8 cellular contexts compared by ENCODE assay signal in genomic region chr15:41494190-41494921, GRCh38. TPM values are rescaled to one million over a fixed set of nuclear protein-coding genes. Genes with fewer than 3 reads are reported as not detected.
A peak's percentile ranks its signal among the peaks of the same experiment; 100 is the strongest.
DNase-seq lines count a peak whose midpoint lies in the region; ATAC-seq, FAIRE-seq and TF ChIP-seq lines count a peak whose summit lies in the region.

No MANE protein-coding gene starts in this region.

- no peak overlapping the region for H3K14ac ChIP-seq in H1 (ENCODE audit: insufficient read length)
- peak overlapping the region; percentile 60 for H3K14ac ChIP-seq in neuronal stem cell (ENCODE audit: low read length)

- TF ChIP-seq CTCF in VCaP (conservative IDR thresholded peaks at IDR 0.05) (no peak), H1 (IDR thresholded peaks at IDR 0.05; ENCODE audit: control extremely low read depth in 1 of 3, insufficient read depth in 1 of 3, low read depth in 1 of 3, low read length in 3 of 3) (peak; percentile 6 to 40 (median 29); a peak in 2 of 4 replicates)

- H3K79me2 ChIP-seq in H1 (ENCODE audit: control insufficient read depth in 1 of 2, insufficient read depth in 2 of 2, low read length in 2 of 2) = no peaks in the 10 kb centered on the region

- H3K4me1 ChIP-seq in BLaER1 (peaks cover 71% of the 10 kb centered on the region), H1 (replicated peaks in 1 of 4; ENCODE audit: control insufficient read depth in 3 of 4, insufficient read depth in 4 of 4, low read length in 3 of 4) (peaks cover 0 to 15% (median 8%) of the 10 kb centered on the region in 4 experiments; a peak in 6 of 7 replicates), neuronal stem cell (ENCODE audit: control insufficient read depth in 2 of 2, insufficient read depth in 1 of 2, low read depth in 1 of 2, low read length in 2 of 2) (peaks cover 9 to 22% of the 10 kb centered on the region in 2 donors)

- 3% methylated on average over 39 of the region's 77 CpGs; no CpG with 5 or more reads in 1 of the 2 experiments for WGBS in H1 (ENCODE audit: extremely low coverage in 1 of 2, insufficient coverage in 1 of 2, insufficient read length in 1 of 2, insufficient replicate concordance in 2 of 2, low coverage in 1 of 2, low lambda C conversion rate in 2 of 2, missing lambda C conversion rate in 1 of 2), 2 experiments
- no CpG with 5 or more reads among the region's 77 CpGs for whole genome bisulfite sequencing in neuronal stem cell (ENCODE audit: extremely low coverage in 2 of 2, insufficient read length in 2 of 2, insufficient replicate concordance in 1 of 2), 2 donors

- H2BK5ac ChIP-seq in H1 (ENCODE audit: low read depth, low read length) = no peak overlapping the region
- no peak overlapping the region for H2BK5ac ChIP-seq in neuronal stem cell (ENCODE audit: low read length)

- H4K8ac ChIP-seq in H1 (ENCODE audit: extremely low read depth, insufficient read depth, low read length) (no peak overlapping the region), neuronal stem cell (ENCODE audit: low read depth, low read length) (no peak overlapping the region)

- H4K20me1 ChIP-seq in BLaER1 = peaks cover 46% of the 10 kb centered on the region
- H4K20me1 ChIP-seq in H1 (replicated peaks in 1 of 2; ENCODE audit: control insufficient read depth in 1 of 2, insufficient read depth in 2 of 2, low read length in 2 of 2) = peaks cover 2 to 10% of the 10 kb centered on the region in 2 experiments

- H3K4me2 ChIP-seq in BLaER1 (peak overlapping the region; percentile 96), H1 (ENCODE audit: insufficient read depth in 1 of 2, low read depth in 2 of 2, low read length in 2 of 2) (peak overlapping the region; percentile 88 to 94), neuronal stem cell (ENCODE audit: insufficient read depth, low read length, poor library complexity, severe bottlenecking) (peak overlapping the region; percentile 87)

- H2AK5ac ChIP-seq in H1 (ENCODE audit: low read depth, low read length) (no peak overlapping the region), neuronal stem cell (ENCODE audit: low read depth, low read length) (no peak overlapping the region)

- TF ChIP-seq POLR2A in H1 (IDR thresholded peaks at IDR 0.05; ENCODE audit: control extremely low read depth in 1 of 2, low read depth in 2 of 2, low read length in 2 of 2) = no peak

- CTCF ChIA-PET in H1 (lab: Charles Lee; ENCODE audit: partially characterized antibody) = interaction anchor here (0.5 to 1.9 kb wide), 4 partner anchors 10 to 125 kb away, joined by 3 to 8 read pairs (median 6); no protein-coding TSS in a partner anchor

- peaks cover 23% of the 10 kb centered on the region; the same call in 1 of the 2 replicates for H3K23me2 ChIP-seq in H1 (ENCODE audit: low read depth, low read length)

- H2BK15ac ChIP-seq in H1 (ENCODE audit: low read length) (no peak overlapping the region), neuronal stem cell (ENCODE audit: low read length) (no peak overlapping the region)

- H3K9ac ChIP-seq in BLaER1 (peak overlapping the region; percentile 76; the same call in 1 of the 2 replicates), H1 (replicated peaks in 1 of 4; ENCODE audit: extremely low read depth in 1 of 4, low read depth in 3 of 4, low read length in 3 of 4) (no peak overlapping the region), neuronal stem cell (ENCODE audit: low read depth, low read length, poor library complexity) (peak overlapping the region; percentile 83)

- peak overlapping the region; percentile 60; the same call in 1 of the 2 replicates for H3K18ac ChIP-seq in H1 (ENCODE audit: extremely low read depth, low read length)
- H3K18ac ChIP-seq in neuronal stem cell (ENCODE audit: low read length) = peak overlapping the region; percentile 78

- POLR2A ChIA-PET in H1 (lab: Charles Lee; ENCODE audit: partially characterized antibody) = interaction anchor here (1.3 to 2.5 kb wide), 2 partner anchors 19 to 50 kb away, joined by 3 to 8 read pairs; partner anchors contain the start of genes LTK and RPAP1

- H2BK12ac ChIP-seq in H1 (ENCODE audit: low read depth, low read length) = peak overlapping the region; percentile 50; the same call in 1 of the 2 replicates
- H2BK12ac ChIP-seq in neuronal stem cell (ENCODE audit: low read length) = no peak overlapping the region

- H2BK20ac ChIP-seq in H1 (ENCODE audit: low read length) = no peak overlapping the region

- H3K23ac ChIP-seq in H1 (ENCODE audit: insufficient read length) (no peak overlapping the region), neuronal stem cell (ENCODE audit: low read depth, low read length, poor library complexity) (peak overlapping the region; percentile 70)

- TF ChIP-seq EP300 in H1 (IDR thresholded peaks at IDR 0.05; ENCODE audit: borderline replicate concordance in 1 of 2, low read depth in 2 of 2, low read length in 2 of 2) = no peak

- no peak for FAIRE-seq in H1 (lab: Jason Lieb, UNC)

- H3K79me1 ChIP-seq in H1 (ENCODE audit: low read depth, low read length) = no peaks in the 10 kb centered on the region
- H3K79me1 ChIP-seq in neuronal stem cell (ENCODE audit: low read depth, low read length) = no peaks in the 10 kb centered on the region

- H2BK120ac ChIP-seq in H1 (replicated peaks; ENCODE audit: low read depth, low read length) = no peak overlapping the region
- H2BK120ac ChIP-seq in neuronal stem cell (ENCODE audit: low read depth, low read length) = no peak overlapping the region

- DNase-seq in H1 (ENCODE audit: low read depth in 1 of 2, low spot score in 2 of 2) (peak in 1 of 2 experiments; percentile 86), neuronal stem cell (ENCODE audit: low spot score) (peak; percentile 58), cerebellar nuclear complex (lab: John Stamatoyannopoulos, UW) (no peak), SKM-1 treated with dmso at 0.1 percent for 144 hours (lab: John Stamatoyannopoulos, UW; ENCODE audit: unreplicated experiment) (no peak)

- H3K56ac ChIP-seq in H1 (replicated peaks; ENCODE audit: insufficient read length, low read depth, low read length) = no peak overlapping the region

- H2AFZ ChIP-seq in H1 (ENCODE audit: low read length) = peak overlapping the region; percentile 71; the same call in 1 of the 2 replicates
- peak overlapping the region; percentile 96 for H2AFZ ChIP-seq in neuronal stem cell (ENCODE audit: low read length)

- H3K4ac ChIP-seq in H1 (replicated peaks; ENCODE audit: insufficient read length, low read depth, low read length) (no peak overlapping the region), neuronal stem cell (ENCODE audit: low read length) (no peak overlapping the region)

- peak; percentile 27 for ATAC-seq in GM19035 (IDR thresholded peaks at IDR 0.05; ENCODE audit: unreplicated experiment)
- peak; percentile 17 for ATAC-seq in HG03354 (IDR thresholded peaks at IDR 0.05; ENCODE audit: poor library complexity, severe bottlenecking, unreplicated experiment)

- TF ChIP-seq RAD21 in H1 (IDR thresholded peaks at IDR 0.05 in 1 of 2, conservative IDR thresholded peaks at IDR 0.05 in 1 of 2; ENCODE audit: low read depth in 2 of 2, low read length in 2 of 2) = no peak; a peak in 1 of 4 replicates

- H4K91ac ChIP-seq in H1 (replicated peaks; ENCODE audit: insufficient read length, low read length) (no peak overlapping the region), neuronal stem cell (ENCODE audit: low read depth, low read length, poor library complexity) (no peak overlapping the region)

- H4K5ac ChIP-seq in H1 (ENCODE audit: insufficient read length, low read depth, low read length) = no peak overlapping the region

- H3K36me3 ChIP-seq in BLaER1 = no peaks in the 10 kb centered on the region
- peaks cover 0 to 5% (median 0%) of the 10 kb centered on the region in 4 experiments; a peak in 1 of 8 replicates for H3K36me3 ChIP-seq in H1 (ENCODE audit: control insufficient read depth in 2 of 4, insufficient read depth in 4 of 4, low read length in 3 of 4)
- H3K36me3 ChIP-seq in neuronal stem cell (replicated peaks in 1 of 2; ENCODE audit: control insufficient read depth in 2 of 2, insufficient read depth in 2 of 2, low read length in 2 of 2) = no peaks in the 10 kb centered on the region

- H3K9me3 ChIP-seq in BLaER1 (no peaks in the 10 kb centered on the region), H1 (ENCODE audit: insufficient read depth in 2 of 2, low read depth in 1 of 2, low read length in 1 of 2) (no peaks in the 10 kb centered on the region), neuronal stem cell (replicated peaks in 1 of 2; ENCODE audit: control insufficient read depth in 2 of 2, insufficient read depth in 1 of 2, low read depth in 1 of 2, low read length in 2 of 2) (no peaks in the 10 kb centered on the region)

- H3K27me3 ChIP-seq in BLaER1 (peaks cover 59% of the 10 kb centered on the region), H1 (replicated peaks in 1 of 4; ENCODE audit: control insufficient read depth in 3 of 4, extremely low read depth in 1 of 4, insufficient read depth in 3 of 4, low read length in 3 of 4) (peaks cover 64 to 88% (median 85%) of the 10 kb centered on the region in 4 experiments), neuronal stem cell (ENCODE audit: control insufficient read depth in 3 of 3, insufficient read depth in 3 of 3, low read depth in 1 of 3, low read length in 3 of 3) (peaks cover 25 to 73% (median 54%) of the 10 kb centered on the region in 3 experiments)

- H3K27ac ChIP-seq in BLaER1 (no peak overlapping the region), VCaP (peak overlapping the region; percentile 52; the same call in 1 of the 2 replicates), H1 (ENCODE audit: low read depth, low read length) (no peak overlapping the region), neuronal stem cell (replicated peaks; ENCODE audit: low read length) (no peak overlapping the region)

- peak overlapping the region; percentile 74 for H3K4me3 ChIP-seq in BLaER1
- peak overlapping the region; percentile 31 to 78 (median 38) for H3K4me3 ChIP-seq in H1 (ENCODE audit: extremely low read depth in 1 of 4, insufficient read depth in 2 of 4, low read depth in 3 of 4, low read length in 4 of 4)
- peak overlapping the region; percentile 53 to 82 for H3K4me3 ChIP-seq in neuronal stem cell (ENCODE audit: low read length in 2 of 2)

RNA-seq across cellular contexts. Expression of gene ITPKA, which starts 0.7 kb away (rescaled TPM):
- total RNA-seq in H1 (2021; fragmentation: NEBNext Ultra II Directional; extraction: Animal tissue kit (Norgen Biotek cat#: 25700)) = 0.67 and 0.99 TPM in 2 replicates
- 0.25 and 0.39 TPM in 2 replicates for polyA plus RNA-seq in H1 (2011; rRNA removed)
- polyA plus RNA-seq in H1 (2011; cell fraction: cytosol; rRNA removed) = 0.30 TPM
- 0.80 TPM for polyA plus RNA-seq in H1 (2011; cell fraction: nucleus; rRNA removed)
- 0.60 to 0.77 TPM (median 0.64 TPM) in 3 of 4 replicates, not detected in the other for polyA plus RNA-seq in H1 (2012, experiment 1 of 2)
- polyA plus RNA-seq in H1 (2012, experiment 2 of 2) = 0.70 TPM
- polyA plus RNA-seq in H1 (2013, experiment 1 of 2) = 0.53 TPM
- polyA plus RNA-seq in H1 (2013, experiment 2 of 2) = 0.37 TPM
- 0.22 and 0.29 TPM in 2 replicates for polyA minus RNA-seq in H1 (2011; rRNA and poly(A)+ RNA removed)
- polyA minus RNA-seq in H1 (2011; cell fraction: cytosol; rRNA and poly(A)+ RNA removed) = not detected
- 0.40 TPM for polyA minus RNA-seq in H1 (2011; cell fraction: nucleus; rRNA and poly(A)+ RNA removed)
- 0.46 TPM for polyA plus RNA-seq in neuronal stem cell (2013, experiment 1 of 2)
- 0.47 TPM for polyA plus RNA-seq in neuronal stem cell (2013, experiment 2 of 2)

RNA-seq across cellular contexts. Expression of gene LTK, which starts 19.3 kb away (rescaled TPM):
- 0.19 and 0.38 TPM in 2 replicates for total RNA-seq in H1 (2021; fragmentation: NEBNext Ultra II Directional; extraction: Animal tissue kit (Norgen Biotek cat#: 25700))
- 0.05 and 0.06 TPM in 2 replicates for polyA plus RNA-seq in H1 (2011; rRNA removed)
- polyA plus RNA-seq in H1 (2011; cell fraction: cytosol; rRNA removed) = 0.18 TPM
- polyA plus RNA-seq in H1 (2011; cell fraction: nucleus; rRNA removed) = 0.76 TPM
- 0.13 to 0.39 TPM (median 0.19 TPM) in 3 of 4 replicates, not detected in the other for polyA plus RNA-seq in H1 (2012, experiment 1 of 2)
- 0.14 TPM for polyA plus RNA-seq in H1 (2012, experiment 2 of 2)
- polyA plus RNA-seq in H1 (2013, experiment 1 of 2) = 0.14 TPM
- polyA plus RNA-seq in H1 (2013, experiment 2 of 2) = 0.09 TPM
- not detected in 2 replicates for polyA minus RNA-seq in H1 (2011; rRNA and poly(A)+ RNA removed)
- not detected for polyA minus RNA-seq in H1 (2011; cell fraction: cytosol; rRNA and poly(A)+ RNA removed)
- polyA minus RNA-seq in H1 (2011; cell fraction: nucleus; rRNA and poly(A)+ RNA removed) = not detected
- polyA plus RNA-seq in neuronal stem cell (2013, experiment 1 of 2) = 0.03 TPM
- 0.06 TPM for polyA plus RNA-seq in neuronal stem cell (2013, experiment 2 of 2)

RNA-seq across cellular contexts. Expression of gene RPAP1, which starts 49.7 kb away (rescaled TPM):
- total RNA-seq in H1 (2021; fragmentation: NEBNext Ultra II Directional; extraction: Animal tissue kit (Norgen Biotek cat#: 25700)) = 84.3 and 86.6 TPM in 2 replicates
- 53.3 and 85.6 TPM in 2 replicates for polyA plus RNA-seq in H1 (2011; rRNA removed)
- polyA plus RNA-seq in H1 (2011; cell fraction: cytosol; rRNA removed) = 27.4 TPM
- 76.1 TPM for polyA plus RNA-seq in H1 (2011; cell fraction: nucleus; rRNA removed)
- 66.6 to 76.2 TPM (median 71.2 TPM) in 4 replicates for polyA plus RNA-seq in H1 (2012, experiment 1 of 2)
- polyA plus RNA-seq in H1 (2012, experiment 2 of 2) = 72.7 TPM
- 46.6 TPM for polyA plus RNA-seq in H1 (2013, experiment 1 of 2)
- 43.2 TPM for polyA plus RNA-seq in H1 (2013, experiment 2 of 2)
- polyA minus RNA-seq in H1 (2011; rRNA and poly(A)+ RNA removed) = 45.1 and 58.5 TPM in 2 replicates
- polyA minus RNA-seq in H1 (2011; cell fraction: cytosol; rRNA and poly(A)+ RNA removed) = 39.3 TPM
- 53.5 TPM for polyA minus RNA-seq in H1 (2011; cell fraction: nucleus; rRNA and poly(A)+ RNA removed)
- polyA plus RNA-seq in neuronal stem cell (2013, experiment 1 of 2) = 21.6 TPM
- 20.4 TPM for polyA plus RNA-seq in neuronal stem cell (2013, experiment 2 of 2)

Comparison
In these comparisons a context has a peak if more than half of its experiments do, and no peak if none do; other contexts are left out.
1. H3K9ac ChIP-seq: peak in BLaER1 (single experiment) and neuronal stem cell (single experiment); none in H1 (0 of 4).
2. Peak in every context shown above with its lines, with median percentiles within 50 percentile points of each other: H3K4me2 ChIP-seq and H3K4me3 ChIP-seq.